Comparison of ENCODE assay signal across 22 cellular contexts in the genomic region with DNA sequence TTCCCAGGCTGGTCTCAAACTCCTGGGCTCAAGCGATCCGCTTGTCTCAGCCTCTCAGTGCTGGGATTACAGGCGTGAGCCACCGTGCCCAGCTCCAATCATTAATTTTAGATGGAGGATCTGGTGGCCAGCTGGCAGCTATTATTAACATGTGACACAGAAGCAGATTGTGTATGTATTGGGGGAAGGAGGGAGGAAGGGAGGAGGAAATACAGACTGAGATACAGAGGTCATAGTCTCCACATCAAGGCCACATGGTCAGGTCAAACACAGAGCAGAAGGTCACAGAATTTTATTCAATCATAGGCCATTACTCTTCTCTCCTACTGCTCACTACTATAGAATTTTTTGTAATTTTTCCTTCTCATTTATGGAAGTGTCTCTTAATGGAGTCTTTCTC. TPM values are rescaled to one million over a fixed set of nuclear protein-coding genes. Genes with fewer than 3 reads are reported as not detected.
"Had no signal": no experiment of that assay in that cellular context is flagged by ENCODE, and none has a peak within 500 bp of the region (broad histone marks: within the 10 kb centered on the region; RNA-seq: fewer than 3 reads in every experiment).

No MANE protein-coding gene starts in this region.

- H3K4me1 Mint-ChIP-seq: activated CD4-positive, alpha-beta T cell treated with anti-CD3 and anti-CD28 coated beads, Interleukin-2, amount 10 ng/mL, durations not matched to agents 7 days and 5 days; nephron progenitor cell had no signal

- H3K9me3 ChIP-seq: lower lobe of right lung, testis, upper lobe of left lung had no signal

- H3K27me3 Mint-ChIP-seq: activated T-cell treated with anti-CD3 and anti-CD28 coated beads, Interleukin-2, amount 50 U/mL, for 24 hours had no signal

- H3K4me3 ChIP-seq: lower lobe of right lung, testis, upper lobe of left lung had no signal

- H3K36me3 Mint-ChIP-seq: brain had no signal

- H3K27me3 ChIP-seq: testis, upper lobe of left lung had no signal

- ATAC-seq: activated CD4-positive, CD25-positive, alpha-beta regulatory T cell treated with anti-CD3 and anti-CD28 coated beads, Interleukin-2, amount 50 U/mL, for 24 hours; activated CD8-positive, alpha-beta T cell treated with anti-CD3 and anti-CD28 coated beads, Interleukin-2, amount 10 ng/mL, durations not matched to agents 7 days and 5 days; lower lobe of right lung had no signal

- H3K9me3 Mint-ChIP-seq: activated CD4-positive, alpha-beta T cell treated with anti-CD3 and anti-CD28 coated beads, Interleukin-2, amount 10 ng/mL, durations not matched to agents 7 days and 5 days; activated naive CD4-positive, alpha-beta T cell treated with anti-CD3 and anti-CD28 coated beads for 36 hours; activated T-cell treated with anti-CD3 and anti-CD28 coated beads, Interleukin-2, amount 50 U/mL, for 24 hours; endodermal cell; nephron progenitor cell had no signal

- H3K36me3 ChIP-seq: lower lobe of right lung, upper lobe of left lung had no signal

- DNase-seq: activated CD4-positive, alpha-beta T cell treated with anti-CD3 and anti-CD28 coated beads, Interleukin-2, amount 10 ng/mL, durations not matched to agents 7 days and 5 days; activated CD8-positive, alpha-beta T cell treated with anti-CD3 and anti-CD28 coated beads, Interleukin-2, amount 10 ng/mL, durations not matched to agents 7 days and 5 days; activated naive CD4-positive, alpha-beta T cell treated with anti-CD3 and anti-CD28 coated beads for 36 hours; activated T-cell treated with anti-CD3 and anti-CD28 coated beads, Interleukin-2, amount 50 U/mL, for 24 hours; central memory CD4-positive, alpha-beta T cell; endodermal cell; foreskin melanocyte; glutamatergic neuron; kidney glomerular epithelial cell; lower lobe of right lung; nephron progenitor cell; nucleus accumbens; posterior cingulate gyrus; retina; T-helper 1 cell; T1000; testis; upper lobe of left lung had no signal

- H3K4me3 Mint-ChIP-seq: activated CD4-positive, alpha-beta T cell treated with anti-CD3 and anti-CD28 coated beads, Interleukin-2, amount 10 ng/mL, durations not matched to agents 7 days and 5 days; activated CD8-positive, alpha-beta T cell treated with anti-CD3 and anti-CD28 coated beads, Interleukin-2, amount 10 ng/mL, durations not matched to agents 7 days and 5 days; activated naive CD4-positive, alpha-beta T cell treated with anti-CD3 and anti-CD28 coated beads for 36 hours; activated T-cell treated with anti-CD3 and anti-CD28 coated beads, Interleukin-2, amount 50 U/mL, for 24 hours; brain; endodermal cell; nephron progenitor cell had no signal

- FAIRE-seq: colon had no signal

- H3K27ac ChIP-seq: epithelial cell of prostate, lower lobe of right lung, testis, upper lobe of left lung had no signal

- H3K4me1 ChIP-seq: testis had no signal

- H3K27ac Mint-ChIP-seq: activated CD4-positive, alpha-beta T cell treated with anti-CD3 and anti-CD28 coated beads, Interleukin-2, amount 10 ng/mL, durations not matched to agents 7 days and 5 days; activated CD8-positive, alpha-beta T cell treated with anti-CD3 and anti-CD28 coated beads, Interleukin-2, amount 10 ng/mL, durations not matched to agents 7 days and 5 days; activated naive CD4-positive, alpha-beta T cell treated with anti-CD3 and anti-CD28 coated beads for 36 hours; activated T-cell treated with anti-CD3 and anti-CD28 coated beads, Interleukin-2, amount 50 U/mL, for 24 hours; brain; endodermal cell; nephron progenitor cell had no signal

RNA-seq across cellular contexts. Expression of a gene that starts 57.9 kb away (rescaled TPM):
- total RNA-seq: activated naive CD4-positive, alpha-beta T cell treated with anti-CD3 and anti-CD28 coated beads for 36 hours; endodermal cell had no signal

RNA-seq across cellular contexts. Expression of a gene that starts 57.9 kb away (rescaled TPM):
- total RNA-seq: activated CD4-positive, alpha-beta T cell treated with anti-CD3 and anti-CD28 coated beads, Interleukin-2, amount 10 ng/mL, durations not matched to agents 7 days and 5 days; activated CD8-positive, alpha-beta T cell treated with anti-CD3 and anti-CD28 coated beads, Interleukin-2, amount 10 ng/mL, durations not matched to agents 7 days and 5 days; activated naive CD4-positive, alpha-beta T cell treated with anti-CD3 and anti-CD28 coated beads for 36 hours; endodermal cell had no signal
